ENCODE assay signal across 11 cellular contexts in genomic region chr19:18606281-18607221, GRCh38. TPM values are rescaled to one million over a fixed set of nuclear protein-coding genes. Genes with fewer than 3 reads are reported as not detected.
DNase-seq lines count a peak whose midpoint lies in the region; ATAC-seq and TF ChIP-seq lines count a peak whose summit lies in the region.
"Had no signal": no experiment of that assay in that cellular context is flagged by ENCODE, and none has a peak within 500 bp of the region (broad histone marks: within the 10 kb centered on the region; RNA-seq: fewer than 3 reads in every experiment).

CRLF1 (minus strand) TSS chr19:18606799; CDS start chr19:18606656, 143 bp downstream.

- no peak within 1 kb of the TSS for H4K8ac ChIP-seq in mesendoderm (ENCODE audit: low read depth, low read length)

- no CpG with 5 or more reads among the region's 116 CpGs for WGBS in mesendoderm (ENCODE audit: extremely low coverage, insufficient coverage, low lambda C conversion rate)

- TF ChIP-seq CTCF in vagina (IDR thresholded peaks at IDR 0.05): no peak

- H3K9me3 Mint-ChIP-seq in T-helper 1 cell treated with Interleukin-12 subunit alpha and Interleukin-12 subunit beta and Interleukin-4 antibody, amounts not matched to agents 30 μg/mL and 1 μg/mL, for 36 hours: no peaks in the 10 kb centered on the region
- H3K9me3 Mint-ChIP-seq: neural crest cell had no signal

- intact Hi-C loops in vagina (cut with DNase I): no loop called here

- no peak within 1 kb of the TSS for H3K23ac ChIP-seq in mesendoderm (ENCODE audit: low read length)

- H3K36me3 ChIP-seq in mesendoderm (ENCODE audit: control insufficient read depth, insufficient read depth, low read length) (no peaks in the 10 kb centered on the region), vagina (no peaks in the 10 kb centered on the region)

- H3K27me3 Mint-ChIP-seq in T-helper 1 cell treated with Interleukin-12 subunit alpha and Interleukin-12 subunit beta and Interleukin-4 antibody, amounts not matched to agents 30 μg/mL and 1 μg/mL, for 36 hours (ENCODE audit: low read depth): peaks cover 75% of the 10 kb centered on the region

- peaks cover 9% of the 10 kb centered on the region for H3K4me1 ChIP-seq in mesendoderm (ENCODE audit: control insufficient read depth, low read depth, low read length)
- peaks cover 25% of the 10 kb centered on the region for H3K4me1 ChIP-seq in vagina

- H3K27ac ChIP-seq in mesendoderm (ENCODE audit: low read depth, low read length) (no peak within 1 kb of the TSS), vagina (no peak within 1 kb of the TSS)

- H3K4me3 ChIP-seq in mesendoderm (ENCODE audit: low read length) (no peak within 1 kb of the TSS), vagina (peak within 1 kb of the TSS; percentile 28 to 29)

- H3K4ac ChIP-seq in mesendoderm (ENCODE audit: low read depth, low read length): peak within 1 kb of the TSS; percentile 25

- H2BK5ac ChIP-seq in mesendoderm (ENCODE audit: low read length): no peak within 1 kb of the TSS

- no peaks in the 10 kb centered on the region for H3K79me1 ChIP-seq in mesendoderm (ENCODE audit: low read length)

- H3K4me2 ChIP-seq in mesendoderm (ENCODE audit: low read length): peak within 1 kb of the TSS; percentile 46

- H3K79me2 ChIP-seq in mesendoderm (ENCODE audit: control insufficient read depth, insufficient read depth, low read length): no peaks in the 10 kb centered on the region

- no peak within 1 kb of the TSS for H4K5ac ChIP-seq in mesendoderm (ENCODE audit: low read length)

- H3K27ac Mint-ChIP-seq in T-helper 1 cell treated with Interleukin-12 subunit alpha and Interleukin-12 subunit beta and Interleukin-4 antibody, amounts not matched to agents 30 μg/mL and 1 μg/mL, for 36 hours: peak within 1 kb of the TSS; percentile 49

- no peak within 1 kb of the TSS for H2AK5ac ChIP-seq in mesendoderm (ENCODE audit: low read length)

- no peak for TF ChIP-seq POLR2A in vagina (IDR thresholded peaks at IDR 0.05)

- peak within 1 kb of the TSS; percentile 80 for H3K56ac ChIP-seq in mesendoderm (ENCODE audit: low read length)

- H3K4me3 Mint-ChIP-seq in T-helper 1 cell treated with Interleukin-12 subunit alpha and Interleukin-12 subunit beta and Interleukin-4 antibody, amounts not matched to agents 30 μg/mL and 1 μg/mL, for 36 hours: no peak within 1 kb of the TSS

- no peak within 1 kb of the TSS for H2BK120ac ChIP-seq in mesendoderm (ENCODE audit: low read depth, low read length)

- peak within 1 kb of the TSS; percentile 54 for H3K9ac ChIP-seq in mesendoderm (ENCODE audit: low read length)

- no peak within 1 kb of the TSS for H2BK15ac ChIP-seq in mesendoderm (replicated peaks; ENCODE audit: low read depth)

- no peaks in the 10 kb centered on the region for H3K9me3 ChIP-seq in vagina

- H3K18ac ChIP-seq in mesendoderm (ENCODE audit: low read length): peak within 1 kb of the TSS; percentile 24

- H3K36me3 Mint-ChIP-seq in T-helper 1 cell treated with Interleukin-12 subunit alpha and Interleukin-12 subunit beta and Interleukin-4 antibody, amounts not matched to agents 30 μg/mL and 1 μg/mL, for 36 hours (ENCODE audit: low read depth): no peaks in the 10 kb centered on the region

- no peak for ATAC-seq in HG02588 (IDR thresholded peaks at IDR 0.05; ENCODE audit: unreplicated experiment)

- DNase-seq in T-helper 1 cell (no peak), ecto neural progenitor cell (ENCODE audit: low spot score) (peak; percentile 49), mesendoderm (no peak), vagina (ENCODE audit: extremely low spot score in 2 of 2) (no peak), NCI-H1092 (lab: John Stamatoyannopoulos, UW) (no peak), GM19240 (ENCODE audit: insufficient read length, low spot score) (no peak)
- DNase-seq: erythroblast, RPMI8226 had no signal

- H3K27me3 ChIP-seq in mesendoderm (ENCODE audit: insufficient read depth, low read length, poor library complexity) (peaks cover 42% of the 10 kb centered on the region), vagina (peaks cover 10% of the 10 kb centered on the region)

- peaks cover 5% of the 10 kb centered on the region for H3K4me1 Mint-ChIP-seq in T-helper 1 cell treated with Interleukin-12 subunit alpha and Interleukin-12 subunit beta and Interleukin-4 antibody, amounts not matched to agents 30 μg/mL and 1 μg/mL, for 36 hours (ENCODE audit: low read depth)

RNA-seq across cellular contexts. Expression of gene CRLF1, which starts in this region (rescaled TPM):
- polyA plus RNA-seq in mesendoderm (2013, experiment 1 of 2): 17.2 TPM
- 16.7 TPM for polyA plus RNA-seq in mesendoderm (2013, experiment 2 of 2)
- total RNA-seq in vagina: 15.2 TPM
